In the genomic region with DNA sequence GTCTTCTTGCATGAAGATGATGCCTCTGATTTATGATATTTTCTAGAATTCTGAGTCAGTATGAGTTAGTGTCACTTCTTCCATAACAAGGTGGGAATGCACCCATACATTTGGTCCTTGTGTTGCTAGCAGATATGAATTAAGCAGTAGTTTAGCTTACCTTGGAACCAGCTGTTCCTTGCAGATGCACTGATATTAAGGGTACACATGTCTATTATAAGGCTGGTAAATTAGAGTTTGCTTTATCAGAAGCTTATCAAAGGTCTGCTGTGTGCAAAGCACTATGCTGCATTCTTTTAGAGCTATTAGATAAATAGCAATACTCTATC, we compare ENCODE assay signal across 21 cellular contexts. TPM values are rescaled to one million over a fixed set of nuclear protein-coding genes. Genes with fewer than 3 reads are reported as not detected.
DNase-seq lines count a peak whose midpoint lies in the region; ATAC-seq and TF ChIP-seq lines count a peak whose summit lies in the region.
"Had no signal": no experiment of that assay in that cellular context is flagged by ENCODE, and none has a peak within 500 bp of the region (broad histone marks: within the 10 kb centered on the region; RNA-seq: fewer than 3 reads in every experiment).

No MANE protein-coding gene starts in this region.

- no peaks in the 10 kb centered on the region for H3K9me3 ChIP-seq in cardiac muscle cell (ENCODE audit: low read depth)
- H3K9me3 ChIP-seq in stomach = no peaks in the 10 kb centered on the region
- H3K9me3 ChIP-seq: Caco-2, HAP-1, Peyer's patch had no signal

- H3K27me3 Mint-ChIP-seq in activated CD4-positive, alpha-beta T cell treated with anti-CD3 and anti-CD28 coated beads for 36 hours = no peaks in the 10 kb centered on the region
- no peaks in the 10 kb centered on the region for H3K27me3 Mint-ChIP-seq in activated T-helper 17 cell treated with anti-CD3 and anti-CD28 coated beads, Interleukin-2, amount 50 U/mL, for 72 hours
- no peaks in the 10 kb centered on the region for H3K27me3 Mint-ChIP-seq in stimulated activated naive CD8-positive, alpha-beta T cell treated with anti-CD3 and anti-CD28 coated beads, Interleukin-15, amount 100 ng/mL, for 72 hours
- no peaks in the 10 kb centered on the region for H3K27me3 Mint-ChIP-seq in natural killer cell (ENCODE audit: low read depth in 2 of 2)
- H3K27me3 Mint-ChIP-seq: B cell; CD4-positive, alpha-beta T cell had no signal

- no peaks in the 10 kb centered on the region for H3K9me3 Mint-ChIP-seq in activated CD4-positive, alpha-beta T cell treated with anti-CD3 and anti-CD28 coated beads for 36 hours (ENCODE audit: low read depth)
- no peaks in the 10 kb centered on the region for H3K9me3 Mint-ChIP-seq in activated T-helper 17 cell treated with anti-CD3 and anti-CD28 coated beads, Interleukin-2, amount 50 U/mL, for 72 hours
- no peaks in the 10 kb centered on the region for H3K9me3 Mint-ChIP-seq in stimulated activated naive CD8-positive, alpha-beta T cell treated with anti-CD3 and anti-CD28 coated beads, Interleukin-15, amount 100 ng/mL, for 72 hours
- H3K9me3 Mint-ChIP-seq in natural killer cell = no peaks in the 10 kb centered on the region
- H3K9me3 Mint-ChIP-seq: CD4-positive, alpha-beta T cell had no signal

- H3K27ac Mint-ChIP-seq in activated CD4-positive, alpha-beta T cell treated with anti-CD3 and anti-CD28 coated beads for 36 hours = peak overlapping the region; percentile 1
- H3K27ac Mint-ChIP-seq in activated T-helper 17 cell treated with anti-CD3 and anti-CD28 coated beads, Interleukin-2, amount 50 U/mL, for 72 hours = peak overlapping the region; percentile 86
- peak overlapping the region in 1 of 2 donors; percentile 17 for H3K27ac Mint-ChIP-seq in stimulated activated naive CD8-positive, alpha-beta T cell treated with anti-CD3 and anti-CD28 coated beads, Interleukin-15, amount 100 ng/mL, for 72 hours
- H3K27ac Mint-ChIP-seq in natural killer cell = no peak overlapping the region
- H3K27ac Mint-ChIP-seq: B cell; CD4-positive, alpha-beta T cell had no signal

- POLR2A ChIA-PET in activated CD4-positive, alpha-beta T cell treated with anti-CD3 and anti-CD28 coated beads for 36 hours (lab: Charles Lee) = interaction anchor here (0.6 to 1.1 kb wide), 2 partner anchors 35 to 103 kb away, joined by 3 read pairs; no protein-coding TSS in a partner anchor

- peaks cover 49% of the 10 kb centered on the region for H3K4me1 Mint-ChIP-seq in activated CD4-positive, alpha-beta T cell treated with anti-CD3 and anti-CD28 coated beads for 36 hours
- peaks cover 35% of the 10 kb centered on the region for H3K4me1 Mint-ChIP-seq in activated T-helper 17 cell treated with anti-CD3 and anti-CD28 coated beads, Interleukin-2, amount 50 U/mL, for 72 hours
- peaks cover 50% of the 10 kb centered on the region for H3K4me1 Mint-ChIP-seq in stimulated activated naive CD8-positive, alpha-beta T cell treated with anti-CD3 and anti-CD28 coated beads, Interleukin-15, amount 100 ng/mL, for 72 hours
- peaks cover 22 to 35% of the 10 kb centered on the region in 2 donors for H3K4me1 Mint-ChIP-seq in natural killer cell

- no peak for TF ChIP-seq EP300 in stomach (IDR thresholded peaks at IDR 0.05)

- H3K27ac ChIP-seq in cardiac muscle cell (peak overlapping the region; percentile 37), stomach (peak overlapping the region in 1 of 5 donors; percentile 29)
- H3K27ac ChIP-seq: HL-60, Peyer's patch had no signal

- H3K4me1 ChIP-seq in cardiac muscle cell (ENCODE audit: low read depth) (peaks cover 36% of the 10 kb centered on the region), stomach (peaks cover 37 to 73% (median 57%) of the 10 kb centered on the region in 4 donors)
- H3K4me1 ChIP-seq: HAP-1, Peyer's patch had no signal

- H3K4me3 ChIP-seq in cardiac muscle cell (no peak overlapping the region), stomach (no peak overlapping the region)
- H3K4me3 ChIP-seq: HAP-1, Peyer's patch had no signal

- no peak for DNase-seq in activated CD4-positive, alpha-beta T cell treated with anti-CD3 and anti-CD28 coated beads for 36 hours
- DNase-seq in activated CD4-positive, alpha-beta T cell treated with anti-CD3 and anti-CD28 coated beads for 48 hours = no peak
- DNase-seq in cardiac muscle cell (ENCODE audit: low read depth in 1 of 2, low spot score in 1 of 2) (no peak), cardiac septum (ENCODE audit: low spot score) (no peak), natural killer cell (no peak), stomach (no peak)
- DNase-seq in stimulated activated naive CD8-positive, alpha-beta T cell treated with anti-CD3 and anti-CD28 coated beads, Interleukin-15, amount 100 ng/mL, for 72 hours = no peak
- DNase-seq: 8988T; Caco-2; CD4-positive, alpha-beta T cell; GDM1; IMR-90; Karpas-422; NCI-H1436; NCI-H2029; NCI-H524 treated with DMSO at 0.1 percent for 48 hours; Peyer's patch had no signal

- no peaks in the 10 kb centered on the region for H3K36me3 ChIP-seq in cardiac muscle cell
- no peaks in the 10 kb centered on the region for H3K36me3 ChIP-seq in stomach
- H3K36me3 ChIP-seq: HAP-1, Peyer's patch had no signal

- TF ChIP-seq CTCF in cardiac muscle cell (IDR thresholded peaks at IDR 0.05; ENCODE audit: low read depth, low read length) (no peak), natural killer cell (IDR thresholded peaks at IDR 0.05) (no peak), stomach (IDR thresholded peaks at IDR 0.05) (no peak)

- ATAC-seq in activated CD4-positive, alpha-beta T cell treated with anti-CD3 and anti-CD28 coated beads for 36 hours = peak; percentile 70
- ATAC-seq in activated T-helper 17 cell treated with anti-CD3 and anti-CD28 coated beads, Interleukin-2, amount 50 U/mL, for 72 hours (replicated peaks) = peak; percentile 81
- peak; percentile 43 for ATAC-seq in stimulated activated naive CD8-positive, alpha-beta T cell treated with anti-CD3 and anti-CD28 coated beads, Interleukin-15, amount 100 ng/mL, for 72 hours
- ATAC-seq in natural killer cell = no peak

- TF ChIP-seq POLR2A in stomach (IDR thresholded peaks at IDR 0.05) = no peak

- peaks cover 3% of the 10 kb centered on the region for H3K36me3 Mint-ChIP-seq in activated CD4-positive, alpha-beta T cell treated with anti-CD3 and anti-CD28 coated beads for 36 hours (ENCODE audit: low read depth)
- H3K36me3 Mint-ChIP-seq in activated T-helper 17 cell treated with anti-CD3 and anti-CD28 coated beads, Interleukin-2, amount 50 U/mL, for 72 hours (ENCODE audit: low read depth) = peaks cover 15% of the 10 kb centered on the region
- H3K36me3 Mint-ChIP-seq in natural killer cell = no peaks in the 10 kb centered on the region

- no peak overlapping the region for H3K4me3 Mint-ChIP-seq in activated CD4-positive, alpha-beta T cell treated with anti-CD3 and anti-CD28 coated beads for 36 hours
- H3K4me3 Mint-ChIP-seq in activated T-helper 17 cell treated with anti-CD3 and anti-CD28 coated beads, Interleukin-2, amount 50 U/mL, for 72 hours = peak overlapping the region; percentile 51
- no peak overlapping the region for H3K4me3 Mint-ChIP-seq in stimulated activated naive CD8-positive, alpha-beta T cell treated with anti-CD3 and anti-CD28 coated beads, Interleukin-15, amount 100 ng/mL, for 72 hours
- no peak overlapping the region for H3K4me3 Mint-ChIP-seq in natural killer cell
- H3K4me3 Mint-ChIP-seq: B cell; CD4-positive, alpha-beta T cell had no signal

- intact Hi-C loops in activated CD4-positive, alpha-beta T cell treated with anti-CD3 and anti-CD28 coated beads for 36 hours (cut with DNase I, micrococcal nuclease) = no loop called here
- intact Hi-C loops in cardiac septum (cut with DNase I) (no loop called here), natural killer cell (cut with micrococcal nuclease) (no loop called here), stomach (cut with DNase I; ENCODE audit: low total_unique reads) (no loop called here)

- CTCF ChIA-PET in activated CD4-positive, alpha-beta T cell treated with anti-CD3 and anti-CD28 coated beads for 36 hours (lab: Charles Lee) = interaction anchor here (0.6 to 1.5 kb wide), 8 partner anchors 32 to 122 kb away, joined by 3 to 5 read pairs (median 3); a partner anchor contains a TSS

- H3K27me3 ChIP-seq in cardiac muscle cell = no peaks in the 10 kb centered on the region
- H3K27me3 ChIP-seq in stomach = no peaks in the 10 kb centered on the region
- H3K27me3 ChIP-seq: Peyer's patch had no signal

RNA-seq across cellular contexts. Expression of a gene that starts 36.5 kb away (rescaled TPM):
- 10 to 100 TPM; 47.3 to 57.8 TPM for total RNA-seq in activated CD4-positive, alpha-beta T cell treated with anti-CD3 and anti-CD28 coated beads for 36 hours
- total RNA-seq in cardiac muscle cell = 31.4 and 45.0 TPM in 2 replicates
- 26.3 and 27.2 TPM in 2 replicates for polyA plus RNA-seq in cardiac muscle cell
- total RNA-seq in cardiac septum = 63.4 TPM
- total RNA-seq in activated T-helper 17 cell treated with anti-CD3 and anti-CD28 coated beads, Interleukin-2, amount 50 U/mL, for 72 hours = 10 to 100 TPM; 64.2 to 80.5 TPM
- total RNA-seq in natural killer cell = 10 to 100 TPM; 87.9 to 93.4 (median 91.7) TPM
- total RNA-seq in stomach = 100 to 1,000 TPM in 1 of 5 donors, 10 to 100 TPM in 4; 57.5 to 177 (median 78.5) TPM
- polyA plus RNA-seq in stomach = 10 to 100 TPM in 1 of 3 donors, 1 to 10 TPM in 2; 6.9 to 10.7 (median 7.1) TPM

Comparison
In these comparisons a context has a peak if more than half of its experiments do, and no peak if none do; other contexts are left out.
1. ATAC-seq: peak in activated CD4-positive, alpha-beta T cell treated with anti-CD3 and anti-CD28 coated beads for 36 hours (single experiment), activated T-helper 17 cell treated with anti-CD3 and anti-CD28 coated beads, Interleukin-2, amount 50 U/mL, for 72 hours (single experiment) and stimulated activated naive CD8-positive, alpha-beta T cell treated with anti-CD3 and anti-CD28 coated beads, Interleukin-15, amount 100 ng/mL, for 72 hours (single experiment); none in natural killer cell (0 of 3).
2. H3K27ac Mint-ChIP-seq: peak in activated CD4-positive, alpha-beta T cell treated with anti-CD3 and anti-CD28 coated beads for 36 hours (single experiment) and activated T-helper 17 cell treated with anti-CD3 and anti-CD28 coated beads, Interleukin-2, amount 50 U/mL, for 72 hours (single experiment); none in natural killer cell (0 of 2).